Comparison of ENCODE assay signal across 9 cellular contexts in the genomic region with DNA sequence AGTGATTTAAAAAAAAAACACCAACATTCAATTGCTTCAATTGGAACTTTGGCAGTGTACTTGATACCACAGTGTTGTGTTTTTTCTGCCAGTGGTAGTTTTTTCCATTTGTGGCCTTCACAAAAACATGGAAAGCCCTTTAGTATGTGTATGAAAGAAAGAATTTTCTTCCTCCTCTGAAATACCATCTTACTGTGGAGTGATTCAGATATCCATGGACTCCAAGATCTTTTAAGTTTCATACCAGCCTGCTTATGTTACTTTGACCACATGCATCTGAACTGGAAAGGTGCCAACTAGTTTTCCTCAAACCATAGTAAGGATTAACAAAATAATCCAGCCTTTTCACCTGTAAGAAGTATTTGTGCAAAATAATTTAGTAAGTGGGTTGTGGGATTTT.
DNase-seq lines count a peak whose midpoint lies in the region; ATAC-seq and TF ChIP-seq lines count a peak whose summit lies in the region.
"Had no signal": no experiment of that assay in that cellular context is flagged by ENCODE, and none has a peak within 500 bp of the region (broad histone marks: within the 10 kb centered on the region; RNA-seq: fewer than 3 reads in every experiment).

No MANE protein-coding gene starts in this region.

- H3K36me3 ChIP-seq in SU-DHL-6 (ENCODE audit: low read length) = no peaks in the 10 kb centered on the region; the same call in 1 of the 2 replicates

- H3K27me3 Mint-ChIP-seq in T-helper 2 cell treated with Interferon-gamma antibody and Interleukin-4, amounts not matched to agents 5 μg/mL and 100 μg/mL, for 36 hours (ENCODE audit: low read depth) = no peaks in the 10 kb centered on the region

- H3K27ac ChIP-seq in SU-DHL-6 (ENCODE audit: low read depth, low read length) = no peak overlapping the region

- H3K9ac ChIP-seq in SU-DHL-6 (ENCODE audit: low read length) = 0 out of 2 replicates have a peak overlapping the region, but pooled peaks have one; percentile 6

- peaks cover 34% of the 10 kb centered on the region; the same call in 1 of the 2 replicates for H4K20me1 ChIP-seq in SU-DHL-6 (ENCODE audit: low read depth, low read length)

- peaks cover 31% of the 10 kb centered on the region for H3K36me3 Mint-ChIP-seq in T-helper 2 cell treated with Interferon-gamma antibody and Interleukin-4, amounts not matched to agents 5 μg/mL and 100 μg/mL, for 36 hours (ENCODE audit: low read depth)
- H3K36me3 Mint-ChIP-seq in stimulated activated effector memory CD8-positive, alpha-beta T cell treated with anti-CD3 and anti-CD28 coated beads, Interleukin-12 subunit alpha, Interleukin-12 subunit beta, amount 100 ng/mL, for 72 hours = peaks cover 16% of the 10 kb centered on the region

- peaks cover 14% of the 10 kb centered on the region for H3F3A ChIP-seq in SU-DHL-6 (ENCODE audit: insufficient read depth)

- H3K4me3 Mint-ChIP-seq in T-helper 2 cell treated with Interferon-gamma antibody and Interleukin-4, amounts not matched to agents 5 μg/mL and 100 μg/mL, for 36 hours = peak overlapping the region; percentile 84
- peak overlapping the region; percentile 94 for H3K4me3 Mint-ChIP-seq in stimulated activated effector memory CD8-positive, alpha-beta T cell treated with anti-CD3 and anti-CD28 coated beads, Interleukin-12 subunit alpha, Interleukin-12 subunit beta, amount 100 ng/mL, for 72 hours

- no peaks in the 10 kb centered on the region for H3K9me3 Mint-ChIP-seq in T-helper 2 cell treated with Interferon-gamma antibody and Interleukin-4, amounts not matched to agents 5 μg/mL and 100 μg/mL, for 36 hours
- H3K9me3 Mint-ChIP-seq in stimulated activated effector memory CD8-positive, alpha-beta T cell treated with anti-CD3 and anti-CD28 coated beads, Interleukin-12 subunit alpha, Interleukin-12 subunit beta, amount 100 ng/mL, for 72 hours = no peaks in the 10 kb centered on the region

- peak overlapping the region; percentile 99 for H3K4me2 ChIP-seq in SU-DHL-6 (ENCODE audit: low read depth, low read length, poor library complexity, severe bottlenecking)

- H3K9me2 ChIP-seq in SU-DHL-6 (replicated peaks; ENCODE audit: insufficient read depth, low read length) = no peaks in the 10 kb centered on the region

- no peak for DNase-seq in T-helper 2 cell treated with Interferon-gamma antibody and Interleukin-4, amounts not matched to agents 5 μg/mL and 100 μg/mL, for 36 hours (ENCODE audit: low spot score)
- no peak for DNase-seq in T-helper 2 cell
- DNase-seq in fibroblast of mammary gland (ENCODE audit: low read depth) = peak; percentile 61
- DNase-seq in stimulated activated effector memory CD8-positive, alpha-beta T cell treated with anti-CD3 and anti-CD28 coated beads, Interleukin-12 subunit alpha, Interleukin-12 subunit beta, amount 100 ng/mL, for 72 hours (ENCODE audit: low spot score in 2 of 2) = no peak
- no peak for DNase-seq in GM19238 (ENCODE audit: insufficient read length, low spot score)
- DNase-seq in SKM-1 treated with dmso at 0.1 percent for 144 hours (lab: John Stamatoyannopoulos, UW; ENCODE audit: unreplicated experiment) = no peak
- no peak for DNase-seq in activated CD4-positive, alpha-beta T cell treated with anti-CD3 and anti-CD28 coated beads for 48 hours
- DNase-seq: NCI-H2029 had no signal

- no peak overlapping the region for H2AFZ ChIP-seq in SU-DHL-6 (ENCODE audit: low read depth, low read length, severe bottlenecking)

- H3K4me1 Mint-ChIP-seq in T-helper 2 cell treated with Interferon-gamma antibody and Interleukin-4, amounts not matched to agents 5 μg/mL and 100 μg/mL, for 36 hours (ENCODE audit: low read depth) = peaks cover 42% of the 10 kb centered on the region
- peaks cover 69% of the 10 kb centered on the region for H3K4me1 Mint-ChIP-seq in stimulated activated effector memory CD8-positive, alpha-beta T cell treated with anti-CD3 and anti-CD28 coated beads, Interleukin-12 subunit alpha, Interleukin-12 subunit beta, amount 100 ng/mL, for 72 hours

- H3K27me3 ChIP-seq in SU-DHL-6 (ENCODE audit: low read length) = no peaks in the 10 kb centered on the region

- H3K79me2 ChIP-seq in SU-DHL-6 (ENCODE audit: insufficient read depth, low read length) = peaks cover 75% of the 10 kb centered on the region

- no peaks in the 10 kb centered on the region for H3K9me3 ChIP-seq in SU-DHL-6 (ENCODE audit: insufficient read depth, low read length)

- H3K4me3 ChIP-seq in SU-DHL-6 (ENCODE audit: insufficient read depth, low read length, poor library complexity, severe bottlenecking) = peak overlapping the region; percentile 43
- no peak overlapping the region for H3K4me3 ChIP-seq in fibroblast of mammary gland (ENCODE audit: control insufficient read depth, low read depth, low read length)

- no peak for ATAC-seq in stimulated activated effector memory CD8-positive, alpha-beta T cell treated with anti-CD3 and anti-CD28 coated beads, Interleukin-12 subunit alpha, Interleukin-12 subunit beta, amount 100 ng/mL, for 72 hours

- no peak overlapping the region for H3K27ac Mint-ChIP-seq in T-helper 2 cell treated with Interferon-gamma antibody and Interleukin-4, amounts not matched to agents 5 μg/mL and 100 μg/mL, for 36 hours
- no peak overlapping the region for H3K27ac Mint-ChIP-seq in stimulated activated effector memory CD8-positive, alpha-beta T cell treated with anti-CD3 and anti-CD28 coated beads, Interleukin-12 subunit alpha, Interleukin-12 subunit beta, amount 100 ng/mL, for 72 hours

- TF ChIP-seq CTCF in SU-DHL-6 (IDR thresholded peaks at IDR 0.05; ENCODE audit: insufficient read depth, low read length, poor library complexity, severe bottlenecking) (no peak), fibroblast of mammary gland (conservative IDR thresholded peaks at IDR 0.05; ENCODE audit: control insufficient read depth, insufficient read depth, low read depth, low read length) (no peak)
